ENCODE assay signal across 1 cellular context in the genomic region with DNA sequence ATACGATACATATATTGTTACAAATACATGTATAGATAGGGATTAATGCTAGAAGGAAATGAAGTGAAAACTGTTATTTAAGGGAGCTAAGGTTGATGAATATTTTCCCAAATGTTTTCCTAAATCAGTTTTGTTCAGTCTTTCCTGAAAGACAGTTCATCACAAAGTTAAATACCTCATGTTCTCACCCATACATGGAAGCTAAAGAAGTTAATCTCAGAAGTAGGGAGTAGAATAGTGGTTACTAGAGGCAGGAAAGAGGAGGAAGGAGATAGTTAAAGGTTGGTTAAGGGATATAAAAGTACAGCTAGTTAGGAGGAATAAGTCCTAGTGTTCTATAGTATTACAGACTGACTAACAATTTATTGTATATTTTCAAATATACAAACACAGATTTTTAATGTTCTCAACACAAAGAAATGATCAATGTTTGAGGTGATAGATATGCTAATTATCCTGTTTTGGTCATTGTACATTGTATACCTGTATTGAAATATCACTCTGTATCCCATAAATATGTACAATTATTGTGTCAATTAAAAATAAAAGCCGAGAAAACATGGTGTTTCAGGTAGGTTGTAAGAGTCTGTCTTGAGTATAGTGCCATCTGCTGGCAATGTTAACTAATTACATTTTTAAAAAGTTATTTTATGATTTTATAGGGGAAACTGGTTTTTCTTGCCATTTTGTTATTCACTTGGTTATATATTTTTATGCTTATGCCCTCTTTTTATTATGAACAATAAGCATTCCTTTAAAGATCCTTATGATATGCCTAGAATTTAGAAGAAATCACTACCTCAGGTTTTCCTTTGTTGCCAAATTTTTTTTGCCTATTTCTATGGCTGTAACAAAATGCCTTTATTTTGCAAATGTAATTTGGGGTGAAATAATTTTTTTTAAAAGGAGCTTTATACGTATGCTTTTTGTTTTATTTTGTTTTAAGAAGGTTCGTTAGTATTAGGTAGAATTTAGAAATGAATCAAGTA.
TF ChIP-seq lines count a peak whose summit lies in the region.

No MANE protein-coding gene starts in this region.

TF ChIP-seq in WTC11, 78 proteins besides CTCF, POLR2A, EP300 and RAD21 (continued from another document):
- TF ChIP-seq, protein P1, sequence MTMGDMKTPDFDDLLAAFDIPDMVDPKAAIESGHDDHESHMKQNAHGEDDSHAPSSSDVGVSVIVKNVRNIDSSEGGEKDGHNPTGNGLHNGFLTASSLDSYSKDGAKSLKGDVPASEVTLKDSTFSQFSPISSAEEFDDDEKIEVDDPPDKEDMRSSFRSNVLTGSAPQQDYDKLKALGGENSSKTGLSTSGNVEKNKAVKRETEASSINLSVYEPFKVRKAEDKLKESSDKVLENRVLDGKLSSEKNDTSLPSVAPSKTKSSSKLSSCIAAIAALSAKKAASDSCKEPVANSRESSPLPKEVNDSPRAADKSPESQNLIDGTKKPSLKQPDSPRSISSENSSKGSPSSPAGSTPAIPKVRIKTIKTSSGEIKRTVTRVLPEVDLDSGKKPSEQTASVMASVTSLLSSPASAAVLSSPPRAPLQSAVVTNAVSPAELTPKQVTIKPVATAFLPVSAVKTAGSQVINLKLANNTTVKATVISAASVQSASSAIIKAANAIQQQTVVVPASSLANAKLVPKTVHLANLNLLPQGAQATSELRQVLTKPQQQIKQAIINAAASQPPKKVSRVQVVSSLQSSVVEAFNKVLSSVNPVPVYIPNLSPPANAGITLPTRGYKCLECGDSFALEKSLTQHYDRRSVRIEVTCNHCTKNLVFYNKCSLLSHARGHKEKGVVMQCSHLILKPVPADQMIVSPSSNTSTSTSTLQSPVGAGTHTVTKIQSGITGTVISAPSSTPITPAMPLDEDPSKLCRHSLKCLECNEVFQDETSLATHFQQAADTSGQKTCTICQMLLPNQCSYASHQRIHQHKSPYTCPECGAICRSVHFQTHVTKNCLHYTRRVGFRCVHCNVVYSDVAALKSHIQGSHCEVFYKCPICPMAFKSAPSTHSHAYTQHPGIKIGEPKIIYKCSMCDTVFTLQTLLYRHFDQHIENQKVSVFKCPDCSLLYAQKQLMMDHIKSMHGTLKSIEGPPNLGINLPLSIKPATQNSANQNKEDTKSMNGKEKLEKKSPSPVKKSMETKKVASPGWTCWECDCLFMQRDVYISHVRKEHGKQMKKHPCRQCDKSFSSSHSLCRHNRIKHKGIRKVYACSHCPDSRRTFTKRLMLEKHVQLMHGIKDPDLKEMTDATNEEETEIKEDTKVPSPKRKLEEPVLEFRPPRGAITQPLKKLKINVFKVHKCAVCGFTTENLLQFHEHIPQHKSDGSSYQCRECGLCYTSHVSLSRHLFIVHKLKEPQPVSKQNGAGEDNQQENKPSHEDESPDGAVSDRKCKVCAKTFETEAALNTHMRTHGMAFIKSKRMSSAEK (CRISPR knock-in tag; IDR thresholded peaks at IDR 0.05; ENCODE audit: borderline replicate concordance) = no peak
